Comparison of ENCODE assay signal across 8 cellular contexts in genomic region chr22:23913661-23914353, GRCh38. TPM values are rescaled to one million over a fixed set of nuclear protein-coding genes. Genes with fewer than 3 reads are reported as not detected.
DNase-seq lines count a peak whose midpoint lies in the region; ATAC-seq and TF ChIP-seq lines count a peak whose summit lies in the region.

No MANE protein-coding gene starts in this region.

- peaks cover 11% of the 10 kb centered on the region for H3K36me3 Mint-ChIP-seq in type B pancreatic cell

- no peaks in the 10 kb centered on the region for H3K9me3 ChIP-seq in heart right ventricle

- in situ Hi-C loops in GM13976 (cut with MboI; ENCODE audit: low sequenced_read_pairs, unreplicated experiment), result no loop called here

- peaks cover 0 to 10% (median 0%) of the 10 kb centered on the region in 9 donors for H3K36me3 ChIP-seq in heart right ventricle

- DNase-seq in GM13976 (ENCODE audit: low spot score) (peak; percentile 99), NCI-H1436 treated with DMSO at 0.1 percent for 48 hours (lab: John Stamatoyannopoulos, UW) (peak; percentile 95), T follicular helper cell (ENCODE audit: low read depth) (peak; percentile 95), amniotic epithelial cell (ENCODE audit: low read depth) (peak; percentile 99), heart right ventricle (peak; percentile 100), pons (ENCODE audit: low spot score) (peak; percentile 98), type B pancreatic cell (ENCODE audit: extremely low spot score, unreplicated experiment) (peak; percentile 100)

- peak overlapping the region; percentile 22 to 66 (median 61) for H3K4me3 ChIP-seq in heart right ventricle

- WGBS in heart right ventricle, 2 donors, result 0 to 1% methylated on average over 44 of the region's 44 CpGs

- H3K27me3 Mint-ChIP-seq in type B pancreatic cell, result no peaks in the 10 kb centered on the region

- TF ChIP-seq CTCF in GM13976 (IDR thresholded peaks at IDR 0.05; ENCODE audit: borderline replicate concordance, control extremely low read depth, extremely low read depth, insufficient read depth, missing control alignments) (no peak), heart right ventricle (IDR thresholded peaks at IDR 0.05) (no peak), type B pancreatic cell (conservative IDR thresholded peaks at IDR 0.05) (no peak)

- peaks cover 5% of the 10 kb centered on the region for H3K9me3 Mint-ChIP-seq in type B pancreatic cell

- peak; percentile 96 for ATAC-seq in HG02852 (IDR thresholded peaks at IDR 0.05; ENCODE audit: unreplicated experiment)
- peak; percentile 99 to 100 (median 100) for ATAC-seq in heart right ventricle

- H3K27ac ChIP-seq in heart right ventricle, result peak overlapping the region; percentile 77 to 93 (median 86)

- peak overlapping the region; percentile 98 for H3K27ac Mint-ChIP-seq in type B pancreatic cell

- peaks cover 17% of the 10 kb centered on the region for H3K4me1 Mint-ChIP-seq in type B pancreatic cell (ENCODE audit: unreplicated experiment)

- H3K4me1 ChIP-seq in heart right ventricle, result peaks cover 5 to 26% (median 16%) of the 10 kb centered on the region in 9 donors

- H3K4me3 Mint-ChIP-seq in type B pancreatic cell, result peak overlapping the region; percentile 97

- no peaks in the 10 kb centered on the region for H3K27me3 ChIP-seq in heart right ventricle

- intact Hi-C loops in heart right ventricle (cut with DNase I), result loop anchor here in 3 of 10 donors (1.0 to 10.0 kb wide), 3 partner anchors 20 to 641 kb away; partner anchors contain the start of genes DDT (in 1 of the 3), GUCD1 (in 1 of the 3), MIF (in 1 of the 3) and SNRPD3 (in 1 of the 3)

RNA-seq across cellular contexts. Expression of gene MIF, which starts 19.6 kb away (rescaled TPM):
- 100 to 1,000 TPM; 135 to 457 (median 225) TPM for total RNA-seq in heart right ventricle
- polyA plus RNA-seq in heart right ventricle, result 100 to 1,000 TPM; 474 to 634 TPM
- total RNA-seq in type B pancreatic cell (ENCODE audit: low replicate concordance), result 436 and 570 TPM in 2 replicates

RNA-seq across cellular contexts. Expression of gene GSTT2B, which starts 47.2 kb away (rescaled TPM):
- 10 to 100 TPM in 2 of 10 donors, 1 to 10 TPM in 8; 1.3 to 14.3 (median 4.2) TPM for total RNA-seq in heart right ventricle
- polyA plus RNA-seq in heart right ventricle, result 10 to 100 TPM; 23.2 to 25.4 TPM
- 0.50 TPM in 1 of 2 replicates, not detected in the other for total RNA-seq in type B pancreatic cell (ENCODE audit: low replicate concordance)

RNA-seq across cellular contexts. Expression of gene DDTL, which starts 52.9 kb away (rescaled TPM):
- total RNA-seq in heart right ventricle (1 to 10 TPM in 4 of 10 donors, under 1 TPM in 1, not detected in 5; 0.99 to 3.3 (median 1.8) TPM), type B pancreatic cell (ENCODE audit: low replicate concordance) (not detected in 2 replicates)
- 1 to 10 TPM; 3.1 to 4.9 TPM for polyA plus RNA-seq in heart right ventricle

RNA-seq across cellular contexts. Expression of gene SLC2A11, which starts 56.1 kb away (rescaled TPM):
- total RNA-seq in heart right ventricle (10 to 100 TPM; 16.1 to 30.4 (median 21.2) TPM), type B pancreatic cell (ENCODE audit: low replicate concordance) (19.6 and 32.1 TPM in 2 replicates)
- 10 to 100 TPM in 1 of 2 donors, 1 to 10 TPM in 1; 8.3 to 42.1 TPM for polyA plus RNA-seq in heart right ventricle

Comparison
In these comparisons a context has a peak if more than half of its experiments do, and no peak if none do; other contexts are left out.
1. Peak in every context shown above with its lines: DNase-seq, ATAC-seq, H3K4me3 ChIP-seq and H3K27ac ChIP-seq.